In genomic region chr16:2518823-2519710, GRCh38 we compare ENCODE assay signal across 1 cellular context.
TF ChIP-seq lines count a peak whose summit lies in the region.

No MANE protein-coding gene starts in this region.

TF ChIP-seq in A549, 52 proteins besides CTCF, POLR2A, EP300 and RAD21:
- TF ChIP-seq RARB (CRISPR knock-in tag; IDR thresholded peaks at IDR 0.05) (no peak), HOXA7 (CRISPR knock-in tag; IDR thresholded peaks at IDR 0.05) (no peak), TFCP2L1 (CRISPR knock-in tag; IDR thresholded peaks at IDR 0.05) (no peak), EHF (CRISPR knock-in tag; IDR thresholded peaks at IDR 0.05) (no peak), RFX5 (IDR thresholded peaks at IDR 0.05) (no peak), NFE2L2 (conservative IDR thresholded peaks at IDR 0.05; ENCODE audit: low read length) (no peak), BCL3 (IDR thresholded peaks at IDR 0.05) (no peak), JUNB (IDR thresholded peaks at IDR 0.05) (no peak)
- TF ChIP-seq, protein P1, sequence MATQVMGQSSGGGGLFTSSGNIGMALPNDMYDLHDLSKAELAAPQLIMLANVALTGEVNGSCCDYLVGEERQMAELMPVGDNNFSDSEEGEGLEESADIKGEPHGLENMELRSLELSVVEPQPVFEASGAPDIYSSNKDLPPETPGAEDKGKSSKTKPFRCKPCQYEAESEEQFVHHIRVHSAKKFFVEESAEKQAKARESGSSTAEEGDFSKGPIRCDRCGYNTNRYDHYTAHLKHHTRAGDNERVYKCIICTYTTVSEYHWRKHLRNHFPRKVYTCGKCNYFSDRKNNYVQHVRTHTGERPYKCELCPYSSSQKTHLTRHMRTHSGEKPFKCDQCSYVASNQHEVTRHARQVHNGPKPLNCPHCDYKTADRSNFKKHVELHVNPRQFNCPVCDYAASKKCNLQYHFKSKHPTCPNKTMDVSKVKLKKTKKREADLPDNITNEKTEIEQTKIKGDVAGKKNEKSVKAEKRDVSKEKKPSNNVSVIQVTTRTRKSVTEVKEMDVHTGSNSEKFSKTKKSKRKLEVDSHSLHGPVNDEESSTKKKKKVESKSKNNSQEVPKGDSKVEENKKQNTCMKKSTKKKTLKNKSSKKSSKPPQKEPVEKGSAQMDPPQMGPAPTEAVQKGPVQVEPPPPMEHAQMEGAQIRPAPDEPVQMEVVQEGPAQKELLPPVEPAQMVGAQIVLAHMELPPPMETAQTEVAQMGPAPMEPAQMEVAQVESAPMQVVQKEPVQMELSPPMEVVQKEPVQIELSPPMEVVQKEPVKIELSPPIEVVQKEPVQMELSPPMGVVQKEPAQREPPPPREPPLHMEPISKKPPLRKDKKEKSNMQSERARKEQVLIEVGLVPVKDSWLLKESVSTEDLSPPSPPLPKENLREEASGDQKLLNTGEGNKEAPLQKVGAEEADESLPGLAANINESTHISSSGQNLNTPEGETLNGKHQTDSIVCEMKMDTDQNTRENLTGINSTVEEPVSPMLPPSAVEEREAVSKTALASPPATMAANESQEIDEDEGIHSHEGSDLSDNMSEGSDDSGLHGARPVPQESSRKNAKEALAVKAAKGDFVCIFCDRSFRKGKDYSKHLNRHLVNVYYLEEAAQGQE (IDR thresholded peaks at IDR 0.05): no peak
